Comparison of ENCODE assay signal across 8 cellular contexts in genomic region chr17:81295678-81296381, GRCh38. TPM values are rescaled to one million over a fixed set of nuclear protein-coding genes. Genes with fewer than 3 reads are reported as not detected.
DNase-seq lines count a peak whose midpoint lies in the region; FAIRE-seq and TF ChIP-seq lines count a peak whose summit lies in the region.

No MANE protein-coding gene starts in this region.

- no peaks in the 10 kb centered on the region for H3K27me3 ChIP-seq in left ventricle myocardium inferior (ENCODE audit: low read depth)

- DNase-seq in AG04449 (ENCODE audit: low read depth, low spot score) (no peak), HT1080 (ENCODE audit: low read depth) (peak; percentile 32), RCC 7860 (ENCODE audit: low spot score) (peak; percentile 43), left ventricle myocardium inferior (no peak), retinal pigment epithelial cell (ENCODE audit: low read depth) (peak; percentile 36), HuH-7.5 (ENCODE audit: low spot score) (no peak)

- H3K4me1 Mint-ChIP-seq in activated naive CD8-positive, alpha-beta T cell (ENCODE audit: low read depth): peaks cover 33% of the 10 kb centered on the region

- peak overlapping the region; percentile 96 for H3K27ac ChIP-seq in left ventricle myocardium inferior (replicated peaks)

- no peaks in the 10 kb centered on the region for H3K36me3 Mint-ChIP-seq in activated naive CD8-positive, alpha-beta T cell

- intact Hi-C loops in left ventricle myocardium inferior (cut with micrococcal nuclease): loop anchor here (10.0 kb wide), 1 partner anchor 109 kb away; no protein-coding TSS in a partner anchor

- H3K36me3 ChIP-seq in left ventricle myocardium inferior: no peaks in the 10 kb centered on the region

- peak overlapping the region; percentile 92 for H3K27ac Mint-ChIP-seq in activated naive CD8-positive, alpha-beta T cell

- peak; percentile 32 for TF ChIP-seq CTCF in AG04449 (IDR thresholded peaks at IDR 0.05; ENCODE audit: insufficient read depth, low read length, missing control alignments)
- TF ChIP-seq CTCF in left ventricle myocardium inferior (IDR thresholded peaks at IDR 0.05; ENCODE audit: borderline replicate concordance): peak; percentile 41
- peak; percentile 61 for TF ChIP-seq CTCF in retinal pigment epithelial cell (conservative IDR thresholded peaks at IDR 0.05; ENCODE audit: low read depth, low read length)

- POLR2A ChIA-PET in AG04449 (lab: Yijun Ruan, JAX): interaction anchor here (0.6 to 1.3 kb wide), 7 partner anchors 9 to 217 kb away, joined by 3 to 5 read pairs (median 3); partner anchors contain the start of genes ACTG1 and BAHCC1

- no peaks in the 10 kb centered on the region for H3K27me3 Mint-ChIP-seq in activated naive CD8-positive, alpha-beta T cell

- H3K4me3 Mint-ChIP-seq in activated naive CD8-positive, alpha-beta T cell: peak overlapping the region; percentile 95

- peak; percentile 19 for TF ChIP-seq POLR2A in GM15510 (IDR thresholded peaks at IDR 0.05; ENCODE audit: borderline replicate concordance, extremely low read depth, insufficient read length)

- CTCF ChIA-PET in AG04449 (lab: Yijun Ruan, JAX): interaction anchor here (0.9 to 3.0 kb wide), 7 partner anchors 8 to 189 kb away, joined by 4 to 17 read pairs (median 5); partner anchors contain the start of gene BAHCC1

- H3K9me3 ChIP-seq in left ventricle myocardium inferior (replicated peaks): no peaks in the 10 kb centered on the region

- H3K4me1 ChIP-seq in left ventricle myocardium inferior: peaks cover 51% of the 10 kb centered on the region

- FAIRE-seq in RCC 7860 (lab: Jason Lieb, UNC): no peak

- H3K4me3 ChIP-seq in AG04449 (ENCODE audit: low read depth, low read length) (peak overlapping the region; percentile 85), left ventricle myocardium inferior (peak overlapping the region; percentile 89), retinal pigment epithelial cell (ENCODE audit: low read length) (peak overlapping the region; percentile 80)

- no peaks in the 10 kb centered on the region for H3K9me3 Mint-ChIP-seq in activated naive CD8-positive, alpha-beta T cell (ENCODE audit: low read depth)

RNA-seq across cellular contexts. Expression of gene SLC38A10, which starts 0.7 kb away (rescaled TPM):
- total RNA-seq in HT1080 (2014; rRNA removed; shearing (Covaris generic)): 37.1 and 44.6 TPM in 2 replicates
- polyA plus RNA-seq in HT1080 (2015; cell fraction: cytosol; rRNA removed): 36.3 and 38.6 TPM in 2 replicates
- polyA plus RNA-seq in HT1080 (2015; cell fraction: nucleus; rRNA removed): 80.5 and 84.3 TPM in 2 replicates
- total RNA-seq in left ventricle myocardium inferior: 50.1 TPM

RNA-seq across cellular contexts. Expression of gene NDUFAF8, which starts 56.7 kb away (rescaled TPM):
- 122 and 171 TPM in 2 replicates for total RNA-seq in HT1080 (2014; rRNA removed; shearing (Covaris generic))
- polyA plus RNA-seq in HT1080 (2015; cell fraction: cytosol; rRNA removed): 98.5 and 136 TPM in 2 replicates
- 35.6 and 41.8 TPM in 2 replicates for polyA plus RNA-seq in HT1080 (2015; cell fraction: nucleus; rRNA removed)
- total RNA-seq in left ventricle myocardium inferior: 61.5 TPM

RNA-seq across cellular contexts. Expression of gene TEPSIN, which starts 57.0 kb away (rescaled TPM):
- total RNA-seq in HT1080 (2014; rRNA removed; shearing (Covaris generic)): 10.1 and 17.3 TPM in 2 replicates
- 10.9 and 13.5 TPM in 2 replicates for polyA plus RNA-seq in HT1080 (2015; cell fraction: cytosol; rRNA removed)
- polyA plus RNA-seq in HT1080 (2015; cell fraction: nucleus; rRNA removed): 99.0 and 121 TPM in 2 replicates
- total RNA-seq in left ventricle myocardium inferior: 15.9 TPM

Comparison
In these comparisons a context has a peak if more than half of its experiments do, and no peak if none do; other contexts are left out.
1. DNase-seq: peak in HT1080 (single experiment), RCC 7860 (single experiment) and retinal pigment epithelial cell (single experiment); none in AG04449 (single experiment), left ventricle myocardium inferior (single experiment) and HuH-7.5 (single experiment).
2. Peak in every context shown above with its lines, with median percentiles within 50 percentile points of each other: H3K4me3 ChIP-seq and CTCF ChIP-seq.